In genomic region chr3:194264631-194265504, GRCh38 we compare ENCODE assay signal across 8 cellular contexts.
DNase-seq lines count a peak whose midpoint lies in the region; ATAC-seq and TF ChIP-seq lines count a peak whose summit lies in the region.
"Not testable (repeated sequence)": the region's sequence is repeated elsewhere in the genome, so short reads cannot be mapped to it uniquely, and the experiment has no call there.

No MANE protein-coding gene starts in this region.

- H3K9me2 ChIP-seq in PC-3 (replicated peaks; ENCODE audit: low read length) = not testable (repeated sequence)

- not testable (repeated sequence) for H3K27me3 ChIP-seq in PC-3 (ENCODE audit: low read length); adipocyte (replicated peaks; ENCODE audit: control insufficient read depth, insufficient read depth, low read length); dorsolateral prefrontal cortex; lower lobe of right lung (ENCODE audit: low read depth); subcutaneous abdominal adipose tissue (ENCODE audit: control insufficient read depth in 5 of 5, insufficient read depth in 4 of 5, low read length in 5 of 5)

- peak overlapping the region; percentile 75 for H2AFZ ChIP-seq in PC-3 (ENCODE audit: low read length)

- not testable (repeated sequence) for H3K4me1 ChIP-seq in PC-3 (ENCODE audit: insufficient read depth, low read length)
- peaks cover 29% of the 10 kb centered on the region for H3K4me1 ChIP-seq in adipocyte (ENCODE audit: control insufficient read depth, insufficient read depth, low read length)
- peaks cover 44% of the 10 kb centered on the region for H3K4me1 ChIP-seq in lower lobe of right lung
- peaks cover 19 to 56% (median 36%) of the 10 kb centered on the region in 5 donors for H3K4me1 ChIP-seq in subcutaneous abdominal adipose tissue (ENCODE audit: control insufficient read depth in 5 of 5, insufficient read depth in 5 of 5, low read length in 5 of 5)

- not testable (repeated sequence) for H3K27ac ChIP-seq in PC-3 (ENCODE audit: low read length); subcutaneous abdominal adipose tissue (ENCODE audit: low read depth, low read length)
- H3K27ac ChIP-seq in dorsolateral prefrontal cortex = peak overlapping the region in 18 of 59 donors; percentile 4 to 69 (median 48)
- H3K27ac ChIP-seq in lower lobe of right lung = peak overlapping the region; percentile 56

- not testable (repeated sequence) for H3K9me3 ChIP-seq in PC-3 (ENCODE audit: low read length); adipocyte (ENCODE audit: control insufficient read depth, low read length); lower lobe of right lung; subcutaneous abdominal adipose tissue (ENCODE audit: control insufficient read depth in 5 of 5, low read length in 5 of 5)

- ATAC-seq in PC-3, lower lobe of right lung: not testable (repeated sequence)

- TF ChIP-seq CTCF in AG10803 (conservative IDR thresholded peaks at IDR 0.05; ENCODE audit: low read length) = 0 out of 2 replicates have a peak, but pooled peaks have one; percentile 8
- not testable (repeated sequence) for TF ChIP-seq CTCF in PC-3 (conservative IDR thresholded peaks at IDR 0.05; ENCODE audit: low read depth, low read length); dorsolateral prefrontal cortex (IDR thresholded peaks at IDR 0.05 in 54 of 56, conservative IDR thresholded peaks at IDR 0.05 in 2 of 56; ENCODE audit: low read depth in 1 of 56, partially characterized antibody in 56 of 56); lower lobe of right lung (IDR thresholded peaks at IDR 0.05)

- CTCF ChIA-PET in PC-3 (lab: Charles Lee) = interaction anchor here (1.3 kb wide), 1 partner anchor 51 kb away, joined by 7 read pairs; no protein-coding TSS in a partner anchor

- H3K9ac ChIP-seq in PC-3 (ENCODE audit: low read length); subcutaneous abdominal adipose tissue (ENCODE audit: low read length in 5 of 5): not testable (repeated sequence)
- H3K9ac ChIP-seq in adipocyte (ENCODE audit: low read length) = peak overlapping the region; percentile 7

- H3K4me3 ChIP-seq in AG10803 (ENCODE audit: low read length); lower lobe of right lung: not testable (repeated sequence)
- H3K4me3 ChIP-seq in PC-3 (ENCODE audit: low read length) (peak overlapping the region; percentile 42; the same call in 1 of the 2 replicates), adipocyte (ENCODE audit: low read length) (peak overlapping the region; percentile 61), dorsolateral prefrontal cortex (peak overlapping the region in 38 of 59 donors; percentile 0 to 48 (median 21)), subcutaneous abdominal adipose tissue (ENCODE audit: low read depth in 1 of 5, low read length in 5 of 5) (peak overlapping the region in 4 of 5 donors; percentile 30 to 61 (median 48))

- BruUV-seq in PC-3 (replicated peaks; lab: Mats Ljungman, UMichigan) = not testable (repeated sequence)

- POLR2A ChIA-PET in PC-3 (lab: Charles Lee; ENCODE audit: unreplicated experiment) = interaction anchor here (0.6 to 0.8 kb wide), 2 partner anchors 123 to 176 kb away, joined by 3 to 7 read pairs; no protein-coding TSS in a partner anchor

- H4K20me1 ChIP-seq in PC-3 (ENCODE audit: low read length) = not testable (repeated sequence)

- peak overlapping the region; percentile 78 for H3K4me2 ChIP-seq in PC-3 (ENCODE audit: low read length)

- not testable (repeated sequence) for DNase-seq in AG10803 (ENCODE audit: low read depth); PC-3; adipocyte (ENCODE audit: low read depth); lower lobe of right lung
- DNase-seq in dorsolateral prefrontal cortex (peak in 2 of 10 donors; percentile 16), cardiac septum (ENCODE audit: low spot score) (peak; percentile 67), posterior vena cava (ENCODE audit: low spot score) (peak; percentile 51)

- not testable (repeated sequence) for H3K79me2 ChIP-seq in PC-3 (ENCODE audit: low read length)

- not testable (repeated sequence) for H3K36me3 ChIP-seq in PC-3 (ENCODE audit: low read depth, low read length); adipocyte (ENCODE audit: control insufficient read depth, insufficient read depth, low read length, severe bottlenecking); lower lobe of right lung; subcutaneous abdominal adipose tissue (ENCODE audit: control insufficient read depth in 5 of 5, insufficient read depth in 5 of 5, low read length in 5 of 5)

- intact Hi-C loops in PC-3 (cut with micrococcal nuclease); dorsolateral prefrontal cortex (cut with DNase I); lower lobe of right lung (cut with DNase I): not testable (repeated sequence)
- intact Hi-C loops in cardiac septum (cut with DNase I) = loop anchor here (1.0 to 2.0 kb wide), 2 partner anchors 124 to 484 kb away; no protein-coding TSS in a partner anchor
- intact Hi-C loops in posterior vena cava (cut with DNase I) = loop anchor here in 1 of 2 donors (5.0 kb wide), 1 partner anchor 128 kb away; the partner anchor contains the start of gene HES1

- not testable (repeated sequence) for H3F3A ChIP-seq in PC-3 (ENCODE audit: low read length, unreplicated experiment)
